Comparison of ENCODE assay signal across 1 cellular context in the genomic region with DNA sequence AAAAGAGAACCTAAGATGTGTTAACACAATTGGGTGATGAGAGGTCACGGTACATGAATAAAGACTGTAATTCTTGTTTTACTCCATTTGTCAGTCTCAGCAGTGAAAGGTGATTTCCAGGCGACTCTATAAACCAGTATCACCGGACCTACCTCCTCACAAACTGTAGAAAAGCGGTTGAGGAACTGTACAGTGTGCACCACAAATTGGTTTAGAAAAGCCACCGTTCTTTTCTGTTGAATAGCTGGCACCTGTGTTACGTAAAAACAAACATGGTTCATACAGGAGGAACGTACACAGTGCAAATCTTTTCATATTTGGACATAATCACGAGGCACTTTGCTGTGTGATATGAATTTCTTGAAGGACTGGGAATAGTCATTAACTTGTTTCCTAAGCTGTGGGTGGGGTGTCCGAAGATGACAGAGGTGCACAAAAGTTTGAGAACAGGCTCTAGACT.
TF ChIP-seq lines count a peak whose summit lies in the region.

No MANE protein-coding gene starts in this region.

TF ChIP-seq in SK-N-SH treated with all-trans-retinoic acid at 6 μM for 48 hours, 23 proteins besides CTCF, POLR2A, EP300 and RAD21 (continued from another document):
- TF ChIP-seq, protein P1, sequence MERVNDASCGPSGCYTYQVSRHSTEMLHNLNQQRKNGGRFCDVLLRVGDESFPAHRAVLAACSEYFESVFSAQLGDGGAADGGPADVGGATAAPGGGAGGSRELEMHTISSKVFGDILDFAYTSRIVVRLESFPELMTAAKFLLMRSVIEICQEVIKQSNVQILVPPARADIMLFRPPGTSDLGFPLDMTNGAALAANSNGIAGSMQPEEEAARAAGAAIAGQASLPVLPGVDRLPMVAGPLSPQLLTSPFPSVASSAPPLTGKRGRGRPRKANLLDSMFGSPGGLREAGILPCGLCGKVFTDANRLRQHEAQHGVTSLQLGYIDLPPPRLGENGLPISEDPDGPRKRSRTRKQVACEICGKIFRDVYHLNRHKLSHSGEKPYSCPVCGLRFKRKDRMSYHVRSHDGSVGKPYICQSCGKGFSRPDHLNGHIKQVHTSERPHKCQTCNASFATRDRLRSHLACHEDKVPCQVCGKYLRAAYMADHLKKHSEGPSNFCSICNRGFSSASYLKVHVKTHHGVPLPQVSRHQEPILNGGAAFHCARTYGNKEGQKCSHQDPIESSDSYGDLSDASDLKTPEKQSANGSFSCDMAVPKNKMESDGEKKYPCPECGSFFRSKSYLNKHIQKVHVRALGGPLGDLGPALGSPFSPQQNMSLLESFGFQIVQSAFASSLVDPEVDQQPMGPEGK (CRISPR knock-in tag; IDR thresholded peaks at IDR 0.05; ENCODE audit: borderline replicate concordance) = no peak
- TF ChIP-seq, protein P2, sequence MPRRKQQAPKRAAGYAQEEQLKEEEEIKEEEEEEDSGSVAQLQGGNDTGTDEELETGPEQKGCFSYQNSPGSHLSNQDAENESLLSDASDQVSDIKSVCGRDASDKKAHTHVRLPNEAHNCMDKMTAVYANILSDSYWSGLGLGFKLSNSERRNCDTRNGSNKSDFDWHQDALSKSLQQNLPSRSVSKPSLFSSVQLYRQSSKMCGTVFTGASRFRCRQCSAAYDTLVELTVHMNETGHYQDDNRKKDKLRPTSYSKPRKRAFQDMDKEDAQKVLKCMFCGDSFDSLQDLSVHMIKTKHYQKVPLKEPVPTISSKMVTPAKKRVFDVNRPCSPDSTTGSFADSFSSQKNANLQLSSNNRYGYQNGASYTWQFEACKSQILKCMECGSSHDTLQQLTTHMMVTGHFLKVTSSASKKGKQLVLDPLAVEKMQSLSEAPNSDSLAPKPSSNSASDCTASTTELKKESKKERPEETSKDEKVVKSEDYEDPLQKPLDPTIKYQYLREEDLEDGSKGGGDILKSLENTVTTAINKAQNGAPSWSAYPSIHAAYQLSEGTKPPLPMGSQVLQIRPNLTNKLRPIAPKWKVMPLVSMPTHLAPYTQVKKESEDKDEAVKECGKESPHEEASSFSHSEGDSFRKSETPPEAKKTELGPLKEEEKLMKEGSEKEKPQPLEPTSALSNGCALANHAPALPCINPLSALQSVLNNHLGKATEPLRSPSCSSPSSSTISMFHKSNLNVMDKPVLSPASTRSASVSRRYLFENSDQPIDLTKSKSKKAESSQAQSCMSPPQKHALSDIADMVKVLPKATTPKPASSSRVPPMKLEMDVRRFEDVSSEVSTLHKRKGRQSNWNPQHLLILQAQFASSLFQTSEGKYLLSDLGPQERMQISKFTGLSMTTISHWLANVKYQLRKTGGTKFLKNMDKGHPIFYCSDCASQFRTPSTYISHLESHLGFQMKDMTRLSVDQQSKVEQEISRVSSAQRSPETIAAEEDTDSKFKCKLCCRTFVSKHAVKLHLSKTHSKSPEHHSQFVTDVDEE (CRISPR knock-in tag; IDR thresholded peaks at IDR 0.05) = no peak
- TF ChIP-seq ZNF565 (CRISPR knock-in tag; conservative IDR thresholded peaks at IDR 0.05; ENCODE audit: low read depth) = no peak
